1 cellular context compared by ENCODE assay signal in genomic region chr1:59057801-59058200, GRCh38.
TF ChIP-seq lines count a peak whose summit lies in the region.

No MANE protein-coding gene starts in this region.

TF ChIP-seq in IMR-90, 13 proteins besides CTCF, POLR2A, EP300 and RAD21:
- no peak for TF ChIP-seq SMC3 (IDR thresholded peaks at IDR 0.05; ENCODE audit: low read depth, low read length)
- TF ChIP-seq RFX5 (IDR thresholded peaks at IDR 0.05; ENCODE audit: low read depth, low read length): no peak
- TF ChIP-seq, protein P1, sequence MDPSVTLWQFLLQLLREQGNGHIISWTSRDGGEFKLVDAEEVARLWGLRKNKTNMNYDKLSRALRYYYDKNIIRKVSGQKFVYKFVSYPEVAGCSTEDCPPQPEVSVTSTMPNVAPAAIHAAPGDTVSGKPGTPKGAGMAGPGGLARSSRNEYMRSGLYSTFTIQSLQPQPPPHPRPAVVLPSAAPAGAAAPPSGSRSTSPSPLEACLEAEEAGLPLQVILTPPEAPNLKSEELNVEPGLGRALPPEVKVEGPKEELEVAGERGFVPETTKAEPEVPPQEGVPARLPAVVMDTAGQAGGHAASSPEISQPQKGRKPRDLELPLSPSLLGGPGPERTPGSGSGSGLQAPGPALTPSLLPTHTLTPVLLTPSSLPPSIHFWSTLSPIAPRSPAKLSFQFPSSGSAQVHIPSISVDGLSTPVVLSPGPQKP (IDR thresholded peaks at IDR 0.05; ENCODE audit: borderline replicate concordance, low read depth, low read length): no peak
- no peak for TF ChIP-seq RCOR1 (IDR thresholded peaks at IDR 0.05; ENCODE audit: insufficient replicate concordance, low read length)
- TF ChIP-seq BHLHE40 (IDR thresholded peaks at IDR 0.05; ENCODE audit: low read depth, low read length): no peak
- no peak for TF ChIP-seq NFE2L2 (IDR thresholded peaks at IDR 0.05; ENCODE audit: low read depth, low read length)
- peak; percentile 78 for TF ChIP-seq CEBPB (IDR thresholded peaks at IDR 0.05; ENCODE audit: low read depth, low read length)
